ENCODE assay signal across 8 cellular contexts in genomic region chr22:37802310-37803194, GRCh38. TPM values are rescaled to one million over a fixed set of nuclear protein-coding genes. Genes with fewer than 3 reads are reported as not detected.
DNase-seq lines count a peak whose midpoint lies in the region; ATAC-seq, FAIRE-seq and TF ChIP-seq lines count a peak whose summit lies in the region.

No MANE protein-coding gene starts in this region.

- H3K4me3 ChIP-seq in AG10803 (ENCODE audit: low read length): peak overlapping the region; percentile 61
- peak overlapping the region; percentile 51 for H3K4me3 ChIP-seq in OCI-LY7 (ENCODE audit: low read depth, low read length, poor library complexity, severe bottlenecking)
- H3K4me3 ChIP-seq in kidney (ENCODE audit: low read length in 2 of 2): peak overlapping the region; percentile 60 to 71

- ATAC-seq in central memory CD8-positive, alpha-beta T cell (replicated peaks; ENCODE audit: extremely low read depth, poor library complexity, severe bottlenecking): no peak
- no peak for ATAC-seq in GM19395 (IDR thresholded peaks at IDR 0.05; ENCODE audit: unreplicated experiment)

- H4K20me1 ChIP-seq in OCI-LY7 (ENCODE audit: insufficient read depth, low read length): no peaks in the 10 kb centered on the region

- TF ChIP-seq CTCF in AG10803 (conservative IDR thresholded peaks at IDR 0.05; ENCODE audit: low read length): no peak
- no peak for TF ChIP-seq CTCF in GM10266 (IDR thresholded peaks at IDR 0.05; ENCODE audit: control insufficient read depth, insufficient read depth, low read depth, missing control alignments)
- no peak for TF ChIP-seq CTCF in OCI-LY7 (conservative IDR thresholded peaks at IDR 0.05; ENCODE audit: low read length)
- no peak for TF ChIP-seq CTCF in kidney (IDR thresholded peaks at IDR 0.05; ENCODE audit: borderline replicate concordance, extremely low read depth, insufficient read depth)

- 0 out of 2 replicates have a peak overlapping the region, but pooled peaks have one; percentile 20 for H2AFZ ChIP-seq in OCI-LY7 (ENCODE audit: low read length)

- H3K4me1 Mint-ChIP-seq in central memory CD8-positive, alpha-beta T cell: peaks cover 28% of the 10 kb centered on the region

- CTCF ChIA-PET in OCI-LY7 (lab: Charles Lee; ENCODE audit: unreplicated experiment): no interaction called here

- FAIRE-seq in kidney (lab: Jason Lieb, UNC): no peak

- H3K4me1 ChIP-seq in OCI-LY7 (ENCODE audit: insufficient read depth, low read length, poor library complexity, severe bottlenecking): peaks cover 22% of the 10 kb centered on the region
- peaks cover 13 to 15% of the 10 kb centered on the region in 2 donors for H3K4me1 ChIP-seq in kidney (ENCODE audit: control insufficient read depth in 1 of 2, insufficient read depth in 1 of 2, low read depth in 1 of 2, low read length in 2 of 2)

- H3K4me2 ChIP-seq in OCI-LY7 (ENCODE audit: low read length): peak overlapping the region; percentile 59

- H3K9ac ChIP-seq in kidney (ENCODE audit: low read length in 2 of 2): peak overlapping the region; percentile 60 to 80

- no peaks in the 10 kb centered on the region for H3K9me3 ChIP-seq in OCI-LY7 (ENCODE audit: low read length)
- H3K9me3 ChIP-seq in kidney (ENCODE audit: control insufficient read depth in 1 of 2, low read length in 2 of 2): no peaks in the 10 kb centered on the region

- H3K36me3 Mint-ChIP-seq in central memory CD8-positive, alpha-beta T cell (ENCODE audit: insufficient read depth): peaks cover 5% of the 10 kb centered on the region

- H3K27ac ChIP-seq in OCI-LY7 (ENCODE audit: low read depth, low read length, poor library complexity, severe bottlenecking) (no peak overlapping the region), kidney (ENCODE audit: low read depth in 2 of 2, low read length in 2 of 2) (peak overlapping the region; percentile 28 to 71)

- no TSS peak for BruUV-seq in OCI-LY7 (replicated peaks; lab: Mats Ljungman, UMichigan)

- POLR2A ChIA-PET in OCI-LY7 (lab: Charles Lee): no interaction called here

- H3K9me2 ChIP-seq in OCI-LY7 (ENCODE audit: insufficient read depth, low read length): no peaks in the 10 kb centered on the region

- peaks cover 55% of the 10 kb centered on the region for H3K27me3 Mint-ChIP-seq in central memory CD8-positive, alpha-beta T cell

- peak overlapping the region; percentile 59 for H3K4me3 Mint-ChIP-seq in central memory CD8-positive, alpha-beta T cell

- DNase-seq in AG10803 (ENCODE audit: low read depth) (peak; percentile 42), GM10266 (ENCODE audit: extremely low spot score) (peak; percentile 64), OCI-LY7 (ENCODE audit: low spot score) (no peak), kidney (peak; percentile 89), NCI-H774 (lab: John Stamatoyannopoulos, UW) (no peak)
- no peak for DNase-seq in central memory CD8-positive, alpha-beta T cell (ENCODE audit: low spot score in 2 of 2)
- DNase-seq in stimulated activated CD8-positive, alpha-beta memory T cell treated with anti-CD3 and anti-CD28 coated beads, Interleukin-4, amount 100 ng/mL, for 48 hours: peak; percentile 47

- H3K27ac Mint-ChIP-seq in central memory CD8-positive, alpha-beta T cell (ENCODE audit: low read depth): no peak overlapping the region

- intact Hi-C loops in OCI-LY7 (cut with micrococcal nuclease; ENCODE audit: unreplicated experiment): no loop called here
- intact Hi-C loops in kidney (cut with DNase I): no loop called here

- no peaks in the 10 kb centered on the region for H3K36me3 ChIP-seq in OCI-LY7 (ENCODE audit: insufficient read depth, low read length)
- H3K36me3 ChIP-seq in kidney (ENCODE audit: control insufficient read depth in 1 of 2, insufficient read depth in 2 of 2, low read length in 2 of 2): no peaks in the 10 kb centered on the region

- no peaks in the 10 kb centered on the region for H3K9me3 Mint-ChIP-seq in central memory CD8-positive, alpha-beta T cell

- H3K79me2 ChIP-seq in OCI-LY7 (ENCODE audit: insufficient read depth, low read depth, low read length): no peaks in the 10 kb centered on the region

RNA-seq across cellular contexts. Expression of gene GCAT, which starts 5.2 kb away (rescaled TPM):
- 14.6 and 20.6 TPM in 2 replicates for total RNA-seq in OCI-LY7 (2014; rRNA removed; shearing (Covaris generic))
- 17.3 and 21.6 TPM in 2 replicates for total RNA-seq in OCI-LY7 (2022)
- total RNA-seq in kidney: 8.9 TPM
- polyA plus RNA-seq in kidney (ENCODE audit: insufficient read depth, low read depth, low replicate concordance): 35.9 TPM

RNA-seq across cellular contexts. Expression of gene GALR3, which starts 20.6 kb away (rescaled TPM):
- not detected in 2 replicates for total RNA-seq in OCI-LY7 (2014; rRNA removed; shearing (Covaris generic))
- total RNA-seq in OCI-LY7 (2022) (not detected in 2 replicates), kidney (not detected)
- polyA plus RNA-seq in kidney (ENCODE audit: insufficient read depth, low read depth, low replicate concordance): not detected

RNA-seq across cellular contexts. Expression of gene ANKRD54, which starts 41.6 kb away (rescaled TPM):
- total RNA-seq in OCI-LY7 (2014; rRNA removed; shearing (Covaris generic)): 21.0 and 25.4 TPM in 2 replicates
- 31.7 and 31.8 TPM in 2 replicates for total RNA-seq in OCI-LY7 (2022)
- 21.3 TPM for total RNA-seq in kidney
- polyA plus RNA-seq in kidney (ENCODE audit: insufficient read depth, low read depth, low replicate concordance): 26.6 TPM

RNA-seq across cellular contexts. Expression of gene EIF3L, which starts 46.7 kb away (rescaled TPM):
- 443 and 503 TPM in 2 replicates for total RNA-seq in OCI-LY7 (2014; rRNA removed; shearing (Covaris generic))
- total RNA-seq in OCI-LY7 (2022): 596 and 649 TPM in 2 replicates
- 352 TPM for total RNA-seq in kidney
- polyA plus RNA-seq in kidney (ENCODE audit: insufficient read depth, low read depth, low replicate concordance): 376 TPM

Comparison
In these comparisons a context has a peak if more than half of its experiments do, and no peak if none do; other contexts are left out.
1. DNase-seq: peak in AG10803 (single experiment), GM10266 (single experiment), kidney (single experiment) and stimulated activated CD8-positive, alpha-beta memory T cell treated with anti-CD3 and anti-CD28 coated beads, Interleukin-4, amount 100 ng/mL, for 48 hours (single experiment); none in OCI-LY7 (single experiment), central memory CD8-positive, alpha-beta T cell (0 of 2) and NCI-H774 (single experiment).
2. Peak in every context shown above with its lines, with median percentiles within 50 percentile points of each other: H3K4me3 ChIP-seq.